8 cellular contexts compared by ENCODE assay signal in genomic region chr20:23419657-23419994, GRCh38. TPM values are rescaled to one million over a fixed set of nuclear protein-coding genes. Genes with fewer than 3 reads are reported as not detected.
DNase-seq lines count a peak whose midpoint lies in the region; ATAC-seq and TF ChIP-seq lines count a peak whose summit lies in the region.

No MANE protein-coding gene starts in this region.

- no peak for TF ChIP-seq EP300 in upper lobe of left lung (IDR thresholded peaks at IDR 0.05)

- peaks cover 3% of the 10 kb centered on the region for H3K36me3 Mint-ChIP-seq in activated naive CD4-positive, alpha-beta T cell treated with anti-CD3 and anti-CD28 coated beads for 36 hours (ENCODE audit: low read depth)

- H3K4me1 Mint-ChIP-seq in activated naive CD4-positive, alpha-beta T cell treated with anti-CD3 and anti-CD28 coated beads for 36 hours (ENCODE audit: low read depth), result peaks cover 33% of the 10 kb centered on the region

- H3K4me3 ChIP-seq in astrocyte of the spinal cord (ENCODE audit: low read depth, low read length), result peak overlapping the region; percentile 96
- peak overlapping the region; percentile 86 for H3K4me3 ChIP-seq in lower lobe of right lung
- H3K4me3 ChIP-seq in upper lobe of left lung, result peak overlapping the region in 3 of 4 donors; percentile 85 to 95 (median 90)

- CTCF ChIA-PET in activated naive CD4-positive, alpha-beta T cell treated with anti-CD3 and anti-CD28 coated beads for 36 hours (lab: Charles Lee), result interaction anchor here (1.0 to 3.1 kb wide), 3 partner anchors 17 to 70 kb away, joined by 3 to 17 read pairs (median 3); partner anchors contain the start of gene NXT1

- H3K36me3 ChIP-seq in lower lobe of right lung, result no peaks in the 10 kb centered on the region
- no peaks in the 10 kb centered on the region for H3K36me3 ChIP-seq in upper lobe of left lung

- WGBS in upper lobe of left lung, 2 donors, result 21 to 31% methylated on average over 5 of the region's 5 CpGs

- ATAC-seq in lower lobe of right lung, result no peak
- no peak for ATAC-seq in upper lobe of left lung (ENCODE audit: low FRiP score in 2 of 2)
- ATAC-seq in HG03432 (IDR thresholded peaks at IDR 0.05; ENCODE audit: unreplicated experiment), result no peak

- H3K27me3 ChIP-seq in lower lobe of right lung (ENCODE audit: low read depth) (no peaks in the 10 kb centered on the region), upper lobe of left lung (no peaks in the 10 kb centered on the region)

- TF ChIP-seq CTCF in astrocyte of the spinal cord (IDR thresholded peaks at IDR 0.05; ENCODE audit: low read depth, low read length) (no peak), lower lobe of right lung (IDR thresholded peaks at IDR 0.05) (no peak), upper lobe of left lung (IDR thresholded peaks at IDR 0.05) (no peak), GM10266 (IDR thresholded peaks at IDR 0.05; ENCODE audit: control insufficient read depth, insufficient read depth, low read depth, missing control alignments) (no peak), GM13976 (IDR thresholded peaks at IDR 0.05; ENCODE audit: borderline replicate concordance, control extremely low read depth, extremely low read depth, insufficient read depth, missing control alignments) (no peak)

- intact Hi-C loops in activated naive CD4-positive, alpha-beta T cell treated with anti-CD3 and anti-CD28 coated beads for 36 hours (cut with micrococcal nuclease), result no loop called here
- intact Hi-C loops in lower lobe of right lung (cut with DNase I), result no loop called here

- in situ Hi-C loops in astrocyte of the spinal cord (cut with HindIII; ENCODE audit: low sequenced_read_pairs) (no loop called here), GM13976 (cut with MboI; ENCODE audit: low sequenced_read_pairs, unreplicated experiment) (no loop called here)

- TF ChIP-seq POLR2A in upper lobe of left lung (IDR thresholded peaks at IDR 0.05), result no peak

- H3K27ac ChIP-seq in lower lobe of right lung, result peak overlapping the region; percentile 92
- H3K27ac ChIP-seq in upper lobe of left lung, result peak overlapping the region; percentile 87 to 96 (median 93)

- DNase-seq in activated naive CD4-positive, alpha-beta T cell treated with anti-CD3 and anti-CD28 coated beads for 36 hours, result no peak
- DNase-seq in activated naive CD4-positive, alpha-beta T cell treated with Interleukin-2 at 50 U/mL for 16 hours, result no peak
- no peak for DNase-seq in astrocyte of the spinal cord (ENCODE audit: low read depth, low spot score)
- DNase-seq in lower lobe of right lung, result no peak
- DNase-seq in upper lobe of left lung, result no peak
- DNase-seq in GM10266 (ENCODE audit: extremely low spot score), result no peak
- no peak for DNase-seq in GM13976 (ENCODE audit: low spot score)

- H3K4me3 Mint-ChIP-seq in activated naive CD4-positive, alpha-beta T cell treated with anti-CD3 and anti-CD28 coated beads for 36 hours, result peak overlapping the region; percentile 81

- H3K4me1 ChIP-seq in lower lobe of right lung, result peaks cover 13% of the 10 kb centered on the region
- peaks cover 13 to 23% (median 18%) of the 10 kb centered on the region in 4 donors for H3K4me1 ChIP-seq in upper lobe of left lung

- no peaks in the 10 kb centered on the region for H3K9me3 ChIP-seq in lower lobe of right lung
- H3K9me3 ChIP-seq in upper lobe of left lung, result no peaks in the 10 kb centered on the region

- peaks cover 2% of the 10 kb centered on the region for H3K27me3 Mint-ChIP-seq in activated naive CD4-positive, alpha-beta T cell treated with anti-CD3 and anti-CD28 coated beads for 36 hours (ENCODE audit: low read depth)

- H3K27ac Mint-ChIP-seq in activated naive CD4-positive, alpha-beta T cell treated with anti-CD3 and anti-CD28 coated beads for 36 hours, result no peak overlapping the region

- H3K9me3 Mint-ChIP-seq in activated naive CD4-positive, alpha-beta T cell treated with anti-CD3 and anti-CD28 coated beads for 36 hours, result no peaks in the 10 kb centered on the region

RNA-seq across cellular contexts. Expression of gene NAPB, which starts 1.7 kb away (rescaled TPM):
- total RNA-seq in activated naive CD4-positive, alpha-beta T cell treated with anti-CD3 and anti-CD28 coated beads for 36 hours, result 1 to 10 TPM; 5.4 to 7.6 TPM
- total RNA-seq in lower lobe of right lung (11.0 TPM), upper lobe of left lung (10 to 100 TPM in 5 of 6 donors, 1 to 10 TPM in 1; 9.7 to 27.7 (median 11.1) TPM)

RNA-seq across cellular contexts. Expression of gene CSTL1, which starts 19.9 kb away (rescaled TPM):
- total RNA-seq in activated naive CD4-positive, alpha-beta T cell treated with anti-CD3 and anti-CD28 coated beads for 36 hours, result not detected
- total RNA-seq in lower lobe of right lung (not detected), upper lobe of left lung (not detected)

RNA-seq across cellular contexts. Expression of gene CST11, which starts 33.0 kb away (rescaled TPM):
- not detected for total RNA-seq in activated naive CD4-positive, alpha-beta T cell treated with anti-CD3 and anti-CD28 coated beads for 36 hours
- not detected for total RNA-seq in lower lobe of right lung
- total RNA-seq in upper lobe of left lung, result not detected

RNA-seq across cellular contexts. Expression of gene GZF1, which starts 57.6 kb away (rescaled TPM):
- 1 to 10 TPM; 2.9 to 3.3 TPM for total RNA-seq in activated naive CD4-positive, alpha-beta T cell treated with anti-CD3 and anti-CD28 coated beads for 36 hours
- total RNA-seq in lower lobe of right lung, result 14.8 TPM
- 10 to 100 TPM; 14.1 to 32.5 (median 25.6) TPM for total RNA-seq in upper lobe of left lung
